In genomic region chr6:128266946-128267345, GRCh38 we compare ENCODE assay signal across 26 cellular contexts.
"Had no signal": no experiment of that assay in that cellular context is flagged by ENCODE, and none has a peak within 500 bp of the region (broad histone marks: within the 10 kb centered on the region; RNA-seq: fewer than 3 reads in every experiment).

No MANE protein-coding gene starts in this region.

- ATAC-seq: activated CD8-positive, alpha-beta T cell treated with anti-CD3 and anti-CD28 coated beads for 36 hours; activated T-cell treated with anti-CD3 and anti-CD28 coated beads, Interleukin-2, amount 50 U/mL, for 72 hours; activated T-helper 17 cell treated with anti-CD3 and anti-CD28 coated beads, Interleukin-2, amount 50 U/mL, for 72 hours had no signal

- H3K4me1 ChIP-seq: ascending aorta, breast epithelium, Peyer's patch had no signal

- H3K36me3 ChIP-seq: ascending aorta, breast epithelium, WERI-Rb-1 had no signal

- H3K4me3 ChIP-seq: ascending aorta, breast epithelium, Peyer's patch had no signal

- H3K27ac ChIP-seq: ascending aorta, breast epithelium, KMS-11, Peyer's patch, WERI-Rb-1 had no signal

- H3K9ac ChIP-seq: KMS-11 had no signal

- H3K27me3 ChIP-seq: ascending aorta, breast epithelium, Peyer's patch had no signal

- DNase-seq: activated CD4-positive, alpha-beta T cell treated with anti-CD3 and anti-CD28 coated beads for 1 hour; activated CD4-positive, alpha-beta T cell treated with anti-CD3 and anti-CD28 coated beads for 48 hours; activated CD4-positive, CD25-positive, alpha-beta regulatory T cell; activated CD8-positive, alpha-beta T cell treated with anti-CD3 and anti-CD28 coated beads for 36 hours; activated effector memory CD4-positive, alpha-beta T cell treated with anti-CD3 and anti-CD28 coated beads, Interleukin-2, amount 50 U/mL, for 16 hours; activated naive CD4-positive, alpha-beta T cell; activated naive CD8-positive, alpha-beta T cell treated with anti-CD3 and anti-CD28 coated beads, Interleukin-2, amount 10 ng/mL, durations not matched to agents 7 days and 5 days; activated T-cell treated with anti-CD3 and anti-CD28 coated beads, Interleukin-2, amount 50 U/mL, for 1 hour; activated T-cell treated with anti-CD3 and anti-CD28 coated beads, Interleukin-2, amount 50 U/mL, for 72 hours; amygdala; MM.1S; MV-4-11; NCI-H1092; NCI-H187 treated with DMSO at 0.1 percent for 48 hours; NCI-H2081; NCI-H345; NCI-H524 treated with DMSO at 0.1 percent for 48 hours; Peyer's patch; RPMI8226; SIG-M5; T1000; WERI-Rb-1 had no signal

- H3K9me3 ChIP-seq: ascending aorta, breast epithelium, Peyer's patch had no signal

- H3K4me2 ChIP-seq: KMS-11 had no signal
